In genomic region chr17:19307521-19307920, GRCh38 we compare ENCODE assay signal across 2 cellular contexts.
TF ChIP-seq lines count a peak whose summit lies in the region.

No MANE protein-coding gene starts in this region.

TF ChIP-seq in HepG2, 621 proteins besides CTCF, POLR2A, EP300 and RAD21 (continued from another document):
- TF ChIP-seq ZHX2 (IDR thresholded peaks at IDR 0.05; ENCODE audit: low read depth): no peak
- TF ChIP-seq ZHX2 (CRISPR knock-in tag; IDR thresholded peaks at IDR 0.05; ENCODE audit: borderline replicate concordance): no peak
- TF ChIP-seq ZNF552 (CRISPR knock-in tag; IDR thresholded peaks at IDR 0.05; ENCODE audit: borderline replicate concordance): no peak
- no peak for TF ChIP-seq SNAI1 (CRISPR knock-in tag; IDR thresholded peaks at IDR 0.05; ENCODE audit: borderline replicate concordance)
- no peak for TF ChIP-seq KDM4B (CRISPR knock-in tag; IDR thresholded peaks at IDR 0.05)
- no peak for TF ChIP-seq ETV5 (CRISPR knock-in tag; IDR thresholded peaks at IDR 0.05; ENCODE audit: borderline replicate concordance)

TF ChIP-seq in WTC11, 78 proteins besides CTCF, POLR2A, EP300 and RAD21:
- TF ChIP-seq ZNF425 (CRISPR knock-in tag; conservative IDR thresholded peaks at IDR 0.05) (no peak), USF1 (CRISPR knock-in tag; IDR thresholded peaks at IDR 0.05) (no peak), ARID4B (CRISPR knock-in tag; IDR thresholded peaks at IDR 0.05; ENCODE audit: borderline replicate concordance) (no peak), FOXK1 (CRISPR knock-in tag; IDR thresholded peaks at IDR 0.05) (no peak), FOXP1 (CRISPR knock-in tag; IDR thresholded peaks at IDR 0.05; ENCODE audit: borderline replicate concordance) (no peak), ZNF532 (CRISPR knock-in tag; IDR thresholded peaks at IDR 0.05; ENCODE audit: borderline replicate concordance) (no peak), ZNF512 (CRISPR knock-in tag; IDR thresholded peaks at IDR 0.05; ENCODE audit: borderline replicate concordance) (no peak), TCF7 (CRISPR knock-in tag; IDR thresholded peaks at IDR 0.05; ENCODE audit: low read depth) (no peak), ATF1 (CRISPR knock-in tag; IDR thresholded peaks at IDR 0.05) (no peak), RORB (CRISPR knock-in tag; IDR thresholded peaks at IDR 0.05) (no peak), GRHL2 (CRISPR knock-in tag; IDR thresholded peaks at IDR 0.05; ENCODE audit: insufficient replicate concordance, severe bottlenecking) (no peak), AFF4 (CRISPR knock-in tag; IDR thresholded peaks at IDR 0.05; ENCODE audit: borderline replicate concordance) (no peak), ZNF416 (CRISPR knock-in tag; IDR thresholded peaks at IDR 0.05) (no peak), ZNF138 (CRISPR knock-in tag; conservative IDR thresholded peaks at IDR 0.05) (no peak), ZNF423 (CRISPR knock-in tag; IDR thresholded peaks at IDR 0.05) (no peak)
